39 cellular contexts compared by ENCODE assay signal in genomic region chr6:27321370-27321769, GRCh38. TPM values are rescaled to one million over a fixed set of nuclear protein-coding genes. Genes with fewer than 3 reads are reported as not detected.
"Had no signal": no experiment of that assay in that cellular context is flagged by ENCODE, and none has a peak within 500 bp of the region (broad histone marks: within the 10 kb centered on the region; RNA-seq: fewer than 3 reads in every experiment).

No MANE protein-coding gene starts in this region.

- H3K9me3 ChIP-seq: adrenal gland, body of pancreas, breast epithelium had no signal

- H3K4me3 ChIP-seq: adrenal gland, body of pancreas, breast epithelium had no signal

- H3K4me3 Mint-ChIP-seq: activated B cell treated with CpG ODN at 0.5 μM for 24 hours; activated CD4-positive, alpha-beta memory T cell treated with anti-CD3 and anti-CD28 coated beads for 36 hours; activated CD4-positive, alpha-beta T cell treated with anti-CD3 and anti-CD28 coated beads, Interleukin-2, amount 10 ng/mL, durations not matched to agents 24 days and 14 days; activated CD8-positive, alpha-beta T cell treated with anti-CD3 and anti-CD28 coated beads for 36 hours; activated naive CD4-positive, alpha-beta T cell treated with anti-CD3 and anti-CD28 coated beads for 36 hours; activated naive CD8-positive, alpha-beta T cell treated with anti-CD3 and anti-CD28 coated beads for 36 hours; activated T-cell treated with anti-CD3 and anti-CD28 coated beads, Interleukin-2, amount 50 U/mL, for 4 hours; activated T-cell treated with anti-CD3 and anti-CD28 coated beads, Interleukin-2, amount 50 U/mL, for 72 hours; activated T-helper 1 cell treated with anti-CD3 and anti-CD28 coated beads, Interleukin-12 subunit alpha, Interleukin-12 subunit beta, Interleukin-2, Interleukin-4 antibody, amounts not matched to agents 30 ng/mL and 10 ng/mL and 1 ng/mL, durations not matched to agents 14 hours and 24 hours and 36 hours; activated T-helper 17 cell treated with anti-CD3 and anti-CD28 coated beads, Interleukin-2, amount 50 U/mL, for 72 hours; T-helper 1 cell treated with Interleukin-12 subunit alpha and Interleukin-12 subunit beta and Interleukin-4 antibody, amounts not matched to agents 30 μg/mL and 1 μg/mL, for 36 hours; T-helper 2 cell treated with Interferon-gamma antibody and Interleukin-4, amounts not matched to agents 5 μg/mL and 100 μg/mL, for 36 hours had no signal

- H3K4me1 ChIP-seq: adrenal gland, body of pancreas, breast epithelium had no signal

- H3K27ac Mint-ChIP-seq: activated B cell treated with CpG ODN at 0.5 μM for 24 hours; activated CD4-positive, alpha-beta memory T cell treated with anti-CD3 and anti-CD28 coated beads for 36 hours; activated CD4-positive, alpha-beta T cell treated with anti-CD3 and anti-CD28 coated beads, Interleukin-2, amount 10 ng/mL, durations not matched to agents 24 days and 14 days; activated CD8-positive, alpha-beta T cell treated with anti-CD3 and anti-CD28 coated beads for 36 hours; activated naive CD4-positive, alpha-beta T cell treated with anti-CD3 and anti-CD28 coated beads for 36 hours; activated naive CD4-positive, alpha-beta T cell treated with anti-CD3 and anti-CD28 coated beads, Interleukin-2, amount 50 U/mL, for 72 hours; activated naive CD8-positive, alpha-beta T cell treated with anti-CD3 and anti-CD28 coated beads for 36 hours; activated T-cell treated with anti-CD3 and anti-CD28 coated beads, Interleukin-2, amount 50 U/mL, for 72 hours; activated T-helper 1 cell treated with anti-CD3 and anti-CD28 coated beads, Interleukin-12 subunit alpha, Interleukin-12 subunit beta, Interleukin-2, Interleukin-4 antibody, amounts not matched to agents 30 ng/mL and 10 ng/mL and 1 ng/mL, durations not matched to agents 14 hours and 24 hours and 36 hours; activated T-helper 17 cell treated with anti-CD3 and anti-CD28 coated beads, Interleukin-2, amount 50 U/mL, for 72 hours; T-helper 1 cell treated with Interleukin-12 subunit alpha and Interleukin-12 subunit beta and Interleukin-4 antibody, amounts not matched to agents 30 μg/mL and 1 μg/mL, for 36 hours; T-helper 2 cell treated with Interferon-gamma antibody and Interleukin-4, amounts not matched to agents 5 μg/mL and 100 μg/mL, for 36 hours had no signal

- H3K36me3 Mint-ChIP-seq: activated CD4-positive, alpha-beta memory T cell treated with anti-CD3 and anti-CD28 coated beads for 36 hours; activated naive CD4-positive, alpha-beta T cell treated with anti-CD3 and anti-CD28 coated beads, Interleukin-2, amount 50 U/mL, for 72 hours; activated naive CD8-positive, alpha-beta T cell treated with anti-CD3 and anti-CD28 coated beads for 36 hours had no signal

- H3K27ac ChIP-seq: adrenal gland, body of pancreas, brain microvascular endothelial cell, breast epithelium, VCaP had no signal

- H3K9me3 Mint-ChIP-seq: activated B cell treated with CpG ODN at 0.5 μM for 24 hours; activated CD4-positive, alpha-beta memory T cell treated with anti-CD3 and anti-CD28 coated beads for 36 hours; activated CD4-positive, alpha-beta T cell treated with anti-CD3 and anti-CD28 coated beads, Interleukin-2, amount 10 ng/mL, durations not matched to agents 24 days and 14 days; activated CD8-positive, alpha-beta T cell treated with anti-CD3 and anti-CD28 coated beads for 36 hours; activated naive CD4-positive, alpha-beta T cell treated with anti-CD3 and anti-CD28 coated beads for 36 hours; activated naive CD4-positive, alpha-beta T cell treated with anti-CD3 and anti-CD28 coated beads, Interleukin-2, amount 50 U/mL, for 72 hours; activated naive CD8-positive, alpha-beta T cell treated with anti-CD3 and anti-CD28 coated beads for 36 hours; activated T-cell treated with anti-CD3 and anti-CD28 coated beads, Interleukin-2, amount 50 U/mL, for 4 hours; activated T-cell treated with anti-CD3 and anti-CD28 coated beads, Interleukin-2, amount 50 U/mL, for 72 hours; activated T-helper 1 cell treated with anti-CD3 and anti-CD28 coated beads, Interleukin-12 subunit alpha, Interleukin-12 subunit beta, Interleukin-2, Interleukin-4 antibody, amounts not matched to agents 30 ng/mL and 10 ng/mL and 1 ng/mL, durations not matched to agents 14 hours and 24 hours and 36 hours; activated T-helper 17 cell treated with anti-CD3 and anti-CD28 coated beads, Interleukin-2, amount 50 U/mL, for 72 hours; T-helper 1 cell treated with Interleukin-12 subunit alpha and Interleukin-12 subunit beta and Interleukin-4 antibody, amounts not matched to agents 30 μg/mL and 1 μg/mL, for 36 hours; T-helper 2 cell treated with Interferon-gamma antibody and Interleukin-4, amounts not matched to agents 5 μg/mL and 100 μg/mL, for 36 hours had no signal

- H3K36me3 ChIP-seq: adrenal gland, brain microvascular endothelial cell, breast epithelium had no signal

- FAIRE-seq: astrocyte had no signal

- H3K4me1 Mint-ChIP-seq: activated B cell treated with CpG ODN at 0.5 μM for 24 hours; activated CD4-positive, alpha-beta T cell treated with anti-CD3 and anti-CD28 coated beads, Interleukin-2, amount 10 ng/mL, durations not matched to agents 24 days and 14 days; activated naive CD8-positive, alpha-beta T cell treated with anti-CD3 and anti-CD28 coated beads for 36 hours; activated T-helper 17 cell treated with anti-CD3 and anti-CD28 coated beads, Interleukin-2, amount 50 U/mL, for 72 hours had no signal

- ATAC-seq: activated CD8-positive, alpha-beta T cell treated with anti-CD3 and anti-CD28 coated beads for 36 hours; activated naive CD4-positive, alpha-beta T cell treated with anti-CD3 and anti-CD28 coated beads, Interleukin-2, amount 50 U/mL, for 72 hours; activated T-cell treated with anti-CD3 and anti-CD28 coated beads, Interleukin-2, amount 50 U/mL, for 4 hours; activated T-cell treated with anti-CD3 and anti-CD28 coated beads, Interleukin-2, amount 50 U/mL, for 72 hours; activated T-helper 17 cell treated with anti-CD3 and anti-CD28 coated beads, Interleukin-2, amount 50 U/mL, for 72 hours; body of pancreas had no signal

- DNase-seq: activated B cell treated with CpG ODN at 0.5 μM for 24 hours; activated CD4-positive, alpha-beta memory T cell treated with anti-CD3 and anti-CD28 coated beads for 36 hours; activated CD4-positive, alpha-beta T cell treated with anti-CD3 and anti-CD28 coated beads for 4 hours; activated CD4-positive, alpha-beta T cell treated with anti-CD3 and anti-CD28 coated beads, Interleukin-2, amount 10 ng/mL, durations not matched to agents 24 days and 14 days; activated CD4-positive, alpha-beta T cell treated with anti-CD3 and anti-CD28 coated beads, Interleukin-2, amount 50 U/mL, for 1 hour; activated CD4-positive, alpha-beta T cell treated with anti-CD3 and anti-CD28 coated beads, Interleukin-2, amount 50 U/mL, for 4 hours; activated CD4-positive, CD25-positive, alpha-beta regulatory T cell treated with anti-CD3 and anti-CD28 coated beads, Interleukin-2, amount 50 U/mL, for 72 hours; activated CD8-positive, alpha-beta memory T cell treated with anti-CD3 and anti-CD28 coated beads, Interleukin-2, amount 50 U/mL, for 4 hours; activated CD8-positive, alpha-beta T cell treated with anti-CD3 and anti-CD28 coated beads for 36 hours; activated effector memory CD4-positive, alpha-beta T cell treated with anti-CD3 and anti-CD28 coated beads, Interleukin-2, amount 50 U/mL, for 16 hours; activated gamma-delta T cell treated with Interleukin-2 at 50 U/mL for 16 hours; activated naive CD4-positive, alpha-beta T cell; activated naive CD4-positive, alpha-beta T cell treated with anti-CD3 and anti-CD28 coated beads for 36 hours; activated naive CD4-positive, alpha-beta T cell treated with anti-CD3 and anti-CD28 coated beads, Interleukin-2, amount 50 U/mL, for 16 hours; activated naive CD8-positive, alpha-beta T cell treated with anti-CD3 and anti-CD28 coated beads for 36 hours; activated T-cell treated with anti-CD3 and anti-CD28 coated beads for 4 hours; activated T-cell treated with anti-CD3 and anti-CD28 coated beads, Interleukin-2, amount 50 U/mL, for 1 hour; activated T-cell treated with anti-CD3 and anti-CD28 coated beads, Interleukin-2, amount 50 U/mL, for 4 hours; activated T-cell treated with anti-CD3 and anti-CD28 coated beads, Interleukin-2, amount 50 U/mL, for 72 hours; adrenal gland; amniotic stem cell; aorta; body of pancreas; brain microvascular endothelial cell; central memory CD4-positive, alpha-beta T cell; T-helper 1 cell; T-helper 2 cell; T-helper 9 cell had no signal

RNA-seq across cellular contexts. Expression of gene POM121L2, which starts 9.3 kb away (rescaled TPM):
- total RNA-seq: activated B cell treated with CpG ODN at 0.5 μM for 24 hours; activated CD4-positive, alpha-beta memory T cell treated with anti-CD3 and anti-CD28 coated beads for 36 hours; activated CD4-positive, alpha-beta T cell treated with anti-CD3 and anti-CD28 coated beads, Interleukin-2, amount 10 ng/mL, durations not matched to agents 24 days and 14 days; activated CD8-positive, alpha-beta memory T cell treated with anti-CD3 and anti-CD28 coated beads for 36 hours; activated CD8-positive, alpha-beta T cell treated with anti-CD3 and anti-CD28 coated beads for 36 hours; activated naive CD4-positive, alpha-beta T cell treated with anti-CD3 and anti-CD28 coated beads for 36 hours; activated naive CD4-positive, alpha-beta T cell treated with anti-CD3 and anti-CD28 coated beads, Interleukin-2, amount 50 U/mL, for 72 hours; activated naive CD8-positive, alpha-beta T cell treated with anti-CD3 and anti-CD28 coated beads for 36 hours; activated T-cell treated with anti-CD3 and anti-CD28 coated beads, Interleukin-2, amount 50 U/mL, for 4 hours; activated T-cell treated with anti-CD3 and anti-CD28 coated beads, Interleukin-2, amount 50 U/mL, for 72 hours; activated T-helper 1 cell treated with anti-CD3 and anti-CD28 coated beads, Interleukin-12 subunit alpha, Interleukin-12 subunit beta, Interleukin-2, Interleukin-4 antibody, amounts not matched to agents 30 ng/mL and 10 ng/mL and 1 ng/mL, durations not matched to agents 14 hours and 24 hours and 36 hours; activated T-helper 17 cell treated with anti-CD3 and anti-CD28 coated beads, Interleukin-2, amount 50 U/mL, for 72 hours; adrenal gland; aorta; astrocyte; body of pancreas; breast epithelium; cardiac septum; cerebellum had no signal
- polyA plus RNA-seq: aorta had no signal
